Comparison of ENCODE assay signal across 1 cellular context in the genomic region with DNA sequence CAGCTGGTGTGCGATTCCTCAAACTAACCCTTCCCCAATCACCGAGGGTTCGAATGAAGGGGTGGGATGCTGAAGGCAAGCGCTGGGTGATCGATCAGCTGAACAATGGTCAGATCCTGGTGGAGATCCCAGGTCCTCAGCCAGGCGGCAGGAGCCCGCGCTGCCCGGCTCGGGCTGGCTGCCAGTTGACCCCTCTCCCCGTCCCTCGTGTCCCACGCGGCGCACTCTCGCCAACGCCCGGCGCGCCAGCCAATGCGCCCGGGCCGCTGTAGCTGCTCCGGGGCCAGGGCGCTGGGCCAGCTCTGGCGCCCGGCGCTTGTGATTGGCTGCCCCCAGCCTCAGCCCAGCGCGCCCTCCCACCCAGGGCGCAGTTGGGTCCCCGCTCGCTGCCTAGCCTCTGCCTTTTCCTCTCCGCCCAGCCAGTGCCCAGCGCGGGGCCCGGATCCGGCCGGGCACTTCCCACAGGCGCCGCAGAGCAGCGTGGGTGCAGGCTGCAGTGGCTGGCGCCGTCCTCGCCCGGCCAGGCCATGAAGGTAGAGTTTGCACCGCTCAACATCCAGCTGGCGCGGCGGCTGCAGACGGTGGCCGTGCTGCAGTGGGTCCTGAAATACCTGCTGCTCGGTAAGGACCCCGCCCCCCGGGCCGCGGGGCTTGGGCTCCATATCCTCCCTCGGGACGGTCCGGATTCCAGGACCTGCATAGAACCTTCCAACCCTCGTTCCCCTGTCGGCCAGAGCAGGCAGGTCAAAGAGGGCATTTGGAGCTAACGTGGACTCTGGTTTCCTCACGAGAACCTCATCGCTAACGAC.
TF ChIP-seq lines count a peak whose summit lies in the region.

A gene with protein sequence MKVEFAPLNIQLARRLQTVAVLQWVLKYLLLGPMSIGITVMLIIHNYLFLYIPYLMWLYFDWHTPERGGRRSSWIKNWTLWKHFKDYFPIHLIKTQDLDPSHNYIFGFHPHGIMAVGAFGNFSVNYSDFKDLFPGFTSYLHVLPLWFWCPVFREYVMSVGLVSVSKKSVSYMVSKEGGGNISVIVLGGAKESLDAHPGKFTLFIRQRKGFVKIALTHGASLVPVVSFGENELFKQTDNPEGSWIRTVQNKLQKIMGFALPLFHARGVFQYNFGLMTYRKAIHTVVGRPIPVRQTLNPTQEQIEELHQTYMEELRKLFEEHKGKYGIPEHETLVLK (plus strand): TSS at position 400 of the 809 bp plus-strand sequence. CDS start 128 bp downstream, at position 528.

TF ChIP-seq in SK-N-SH, 30 proteins besides CTCF, POLR2A, EP300 and RAD21 (continued from another document):
- TF ChIP-seq, protein P1, sequence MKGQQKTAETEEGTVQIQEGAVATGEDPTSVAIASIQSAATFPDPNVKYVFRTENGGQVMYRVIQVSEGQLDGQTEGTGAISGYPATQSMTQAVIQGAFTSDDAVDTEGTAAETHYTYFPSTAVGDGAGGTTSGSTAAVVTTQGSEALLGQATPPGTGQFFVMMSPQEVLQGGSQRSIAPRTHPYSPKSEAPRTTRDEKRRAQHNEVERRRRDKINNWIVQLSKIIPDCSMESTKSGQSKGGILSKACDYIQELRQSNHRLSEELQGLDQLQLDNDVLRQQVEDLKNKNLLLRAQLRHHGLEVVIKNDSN (IDR thresholded peaks at IDR 0.05; ENCODE audit: borderline replicate concordance, low read depth) = no peak
- TF ChIP-seq, protein P2, sequence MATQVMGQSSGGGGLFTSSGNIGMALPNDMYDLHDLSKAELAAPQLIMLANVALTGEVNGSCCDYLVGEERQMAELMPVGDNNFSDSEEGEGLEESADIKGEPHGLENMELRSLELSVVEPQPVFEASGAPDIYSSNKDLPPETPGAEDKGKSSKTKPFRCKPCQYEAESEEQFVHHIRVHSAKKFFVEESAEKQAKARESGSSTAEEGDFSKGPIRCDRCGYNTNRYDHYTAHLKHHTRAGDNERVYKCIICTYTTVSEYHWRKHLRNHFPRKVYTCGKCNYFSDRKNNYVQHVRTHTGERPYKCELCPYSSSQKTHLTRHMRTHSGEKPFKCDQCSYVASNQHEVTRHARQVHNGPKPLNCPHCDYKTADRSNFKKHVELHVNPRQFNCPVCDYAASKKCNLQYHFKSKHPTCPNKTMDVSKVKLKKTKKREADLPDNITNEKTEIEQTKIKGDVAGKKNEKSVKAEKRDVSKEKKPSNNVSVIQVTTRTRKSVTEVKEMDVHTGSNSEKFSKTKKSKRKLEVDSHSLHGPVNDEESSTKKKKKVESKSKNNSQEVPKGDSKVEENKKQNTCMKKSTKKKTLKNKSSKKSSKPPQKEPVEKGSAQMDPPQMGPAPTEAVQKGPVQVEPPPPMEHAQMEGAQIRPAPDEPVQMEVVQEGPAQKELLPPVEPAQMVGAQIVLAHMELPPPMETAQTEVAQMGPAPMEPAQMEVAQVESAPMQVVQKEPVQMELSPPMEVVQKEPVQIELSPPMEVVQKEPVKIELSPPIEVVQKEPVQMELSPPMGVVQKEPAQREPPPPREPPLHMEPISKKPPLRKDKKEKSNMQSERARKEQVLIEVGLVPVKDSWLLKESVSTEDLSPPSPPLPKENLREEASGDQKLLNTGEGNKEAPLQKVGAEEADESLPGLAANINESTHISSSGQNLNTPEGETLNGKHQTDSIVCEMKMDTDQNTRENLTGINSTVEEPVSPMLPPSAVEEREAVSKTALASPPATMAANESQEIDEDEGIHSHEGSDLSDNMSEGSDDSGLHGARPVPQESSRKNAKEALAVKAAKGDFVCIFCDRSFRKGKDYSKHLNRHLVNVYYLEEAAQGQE (IDR thresholded peaks at IDR 0.05; ENCODE audit: low read depth, low read length) = no peak
- TF ChIP-seq CHD2 (IDR thresholded peaks at IDR 0.05; ENCODE audit: low read length, partially characterized antibody) = no peak
- TF ChIP-seq EZH2phosphoT487 (IDR thresholded peaks at IDR 0.05; ENCODE audit: borderline replicate concordance, low read depth) = no peak
- TF ChIP-seq TCF12 (IDR thresholded peaks at IDR 0.05) = no peak
- no peak for TF ChIP-seq POLR2AphosphoS5 (IDR thresholded peaks at IDR 0.05; ENCODE audit: low read depth, low read length)
- TF ChIP-seq TEAD4 (IDR thresholded peaks at IDR 0.05; ENCODE audit: borderline replicate concordance, insufficient read depth) = no peak
- TF ChIP-seq SIN3A (IDR thresholded peaks at IDR 0.05; ENCODE audit: borderline replicate concordance, low read depth, low read length) = no peak
- TF ChIP-seq, protein P3, sequence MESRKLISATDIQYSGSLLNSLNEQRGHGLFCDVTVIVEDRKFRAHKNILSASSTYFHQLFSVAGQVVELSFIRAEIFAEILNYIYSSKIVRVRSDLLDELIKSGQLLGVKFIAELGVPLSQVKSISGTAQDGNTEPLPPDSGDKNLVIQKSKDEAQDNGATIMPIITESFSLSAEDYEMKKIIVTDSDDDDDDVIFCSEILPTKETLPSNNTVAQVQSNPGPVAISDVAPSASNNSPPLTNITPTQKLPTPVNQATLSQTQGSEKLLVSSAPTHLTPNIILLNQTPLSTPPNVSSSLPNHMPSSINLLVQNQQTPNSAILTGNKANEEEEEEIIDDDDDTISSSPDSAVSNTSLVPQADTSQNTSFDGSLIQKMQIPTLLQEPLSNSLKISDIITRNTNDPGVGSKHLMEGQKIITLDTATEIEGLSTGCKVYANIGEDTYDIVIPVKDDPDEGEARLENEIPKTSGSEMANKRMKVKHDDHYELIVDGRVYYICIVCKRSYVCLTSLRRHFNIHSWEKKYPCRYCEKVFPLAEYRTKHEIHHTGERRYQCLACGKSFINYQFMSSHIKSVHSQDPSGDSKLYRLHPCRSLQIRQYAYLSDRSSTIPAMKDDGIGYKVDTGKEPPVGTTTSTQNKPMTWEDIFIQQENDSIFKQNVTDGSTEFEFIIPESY (IDR thresholded peaks at IDR 0.05; ENCODE audit: borderline replicate concordance, low read depth) = no peak
- no peak for TF ChIP-seq MEF2A (IDR thresholded peaks at IDR 0.05; ENCODE audit: borderline replicate concordance, low read depth)
- TF ChIP-seq GABPA (IDR thresholded peaks at IDR 0.05; ENCODE audit: low read depth) = no peak
- TF ChIP-seq MXI1 (IDR thresholded peaks at IDR 0.05; ENCODE audit: low read depth, low read length) = peak; percentile 45
- TF ChIP-seq NRF1 (IDR thresholded peaks at IDR 0.05; ENCODE audit: low read depth, low read length) = peak; percentile 10; the same call in 1 of the 2 replicates
- no peak for TF ChIP-seq RCOR1 (IDR thresholded peaks at IDR 0.05; ENCODE audit: low read length)
- TF ChIP-seq SMC3 (IDR thresholded peaks at IDR 0.05; ENCODE audit: low read depth, low read length) = no peak
- TF ChIP-seq TAF1 (IDR thresholded peaks at IDR 0.05; ENCODE audit: borderline replicate concordance, low read depth, low read length) = no peak; the same call in 1 of the 2 replicates
- TF ChIP-seq, protein P4, sequence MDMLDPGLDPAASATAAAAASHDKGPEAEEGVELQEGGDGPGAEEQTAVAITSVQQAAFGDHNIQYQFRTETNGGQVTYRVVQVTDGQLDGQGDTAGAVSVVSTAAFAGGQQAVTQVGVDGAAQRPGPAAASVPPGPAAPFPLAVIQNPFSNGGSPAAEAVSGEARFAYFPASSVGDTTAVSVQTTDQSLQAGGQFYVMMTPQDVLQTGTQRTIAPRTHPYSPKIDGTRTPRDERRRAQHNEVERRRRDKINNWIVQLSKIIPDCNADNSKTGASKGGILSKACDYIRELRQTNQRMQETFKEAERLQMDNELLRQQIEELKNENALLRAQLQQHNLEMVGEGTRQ (IDR thresholded peaks at IDR 0.05; ENCODE audit: borderline replicate concordance, low read depth, low read length) = no peak
- TF ChIP-seq, protein P5, sequence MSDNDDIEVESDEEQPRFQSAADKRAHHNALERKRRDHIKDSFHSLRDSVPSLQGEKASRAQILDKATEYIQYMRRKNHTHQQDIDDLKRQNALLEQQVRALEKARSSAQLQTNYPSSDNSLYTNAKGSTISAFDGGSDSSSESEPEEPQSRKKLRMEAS (IDR thresholded peaks at IDR 0.05; ENCODE audit: low read depth) = peak; percentile 70; the same call in 1 of the 2 replicates
- no peak for TF ChIP-seq JUND (IDR thresholded peaks at IDR 0.05)
- TF ChIP-seq, protein P6, sequence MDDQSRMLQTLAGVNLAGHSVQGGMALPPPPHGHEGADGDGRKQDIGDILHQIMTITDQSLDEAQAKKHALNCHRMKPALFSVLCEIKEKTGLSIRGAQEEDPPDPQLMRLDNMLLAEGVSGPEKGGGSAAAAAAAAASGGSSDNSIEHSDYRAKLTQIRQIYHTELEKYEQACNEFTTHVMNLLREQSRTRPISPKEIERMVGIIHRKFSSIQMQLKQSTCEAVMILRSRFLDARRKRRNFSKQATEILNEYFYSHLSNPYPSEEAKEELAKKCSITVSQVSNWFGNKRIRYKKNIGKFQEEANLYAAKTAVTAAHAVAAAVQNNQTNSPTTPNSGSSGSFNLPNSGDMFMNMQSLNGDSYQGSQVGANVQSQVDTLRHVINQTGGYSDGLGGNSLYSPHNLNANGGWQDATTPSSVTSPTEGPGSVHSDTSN (IDR thresholded peaks at IDR 0.05) = no peak
- no peak for TF ChIP-seq FOXM1 (IDR thresholded peaks at IDR 0.05; ENCODE audit: low read depth)
- TF ChIP-seq GATA2 (CRISPR knock-in tag; IDR thresholded peaks at IDR 0.05) = no peak
- TF ChIP-seq RXRA (IDR thresholded peaks at IDR 0.05; ENCODE audit: borderline replicate concordance, low read depth) = no peak
